8 cellular contexts compared by ENCODE assay signal in genomic region chr16:23434380-23434779, GRCh38. TPM values are rescaled to one million over a fixed set of nuclear protein-coding genes. Genes with fewer than 3 reads are reported as not detected.
DNase-seq lines count a peak whose midpoint lies in the region; ATAC-seq, FAIRE-seq and TF ChIP-seq lines count a peak whose summit lies in the region.

No MANE protein-coding gene starts in this region.

- H3K4me1 ChIP-seq in pancreas = peaks cover 0 to 22% (median 0%) of the 10 kb centered on the region in 3 donors

- peak; percentile 69 for DNase-seq in AG10803 (ENCODE audit: low read depth)
- DNase-seq in NCI-H187 (lab: John Stamatoyannopoulos, UW) = peak; percentile 1 to 17
- peak; percentile 70 for DNase-seq in SW480 (ENCODE audit: low spot score)
- DNase-seq in fibroblast of the aortic adventitia (ENCODE audit: low read depth) = peak; percentile 85
- DNase-seq in pancreas = peak in 2 of 6 donors; percentile 20 to 50

- H3K9me3 ChIP-seq in pancreas = no peaks in the 10 kb centered on the region

- H3K27me3 ChIP-seq in pancreas = no peaks in the 10 kb centered on the region

- peak; percentile 41 for FAIRE-seq in pancreas (lab: Jason Lieb, UNC)

- peaks cover 0 to 25% (median 4%) of the 10 kb centered on the region in 3 donors for H3K36me3 ChIP-seq in pancreas

- intact Hi-C loops in pancreas (cut with DNase I) = loop anchor here (5.0 to 10.0 kb wide), 3 partner anchors 250 to 257 kb away; partner anchors contain the start of gene SCNN1G (in 2 of the 3)

- ATAC-seq in pancreas = peak; percentile 76 to 88 (median 83)
- ATAC-seq in HG03139 (IDR thresholded peaks at IDR 0.05; ENCODE audit: unreplicated experiment) = no peak
- no peak for ATAC-seq in GM18870 (IDR thresholded peaks at IDR 0.05; ENCODE audit: unreplicated experiment)

- no peak overlapping the region for H3K27ac ChIP-seq in pancreas

- 11 to 13% methylated on average over 6 of the region's 6 CpGs for WGBS in pancreas, 2 donors

- no peak overlapping the region for H3K4me3 ChIP-seq in AG10803 (ENCODE audit: low read length)
- H3K4me3 ChIP-seq in fibroblast of the aortic adventitia (ENCODE audit: low read depth, low read length) = no peak overlapping the region
- no peak overlapping the region for H3K4me3 ChIP-seq in pancreas

- TF ChIP-seq CTCF in AG10803 (conservative IDR thresholded peaks at IDR 0.05; ENCODE audit: low read length) (peak; percentile 92), GM12801 (IDR thresholded peaks at IDR 0.05; ENCODE audit: extremely low read depth, insufficient read length) (peak; percentile 42), fibroblast of the aortic adventitia (IDR thresholded peaks at IDR 0.05; ENCODE audit: insufficient read depth, low read length) (peak; percentile 86), pancreas (IDR thresholded peaks at IDR 0.05) (peak; percentile 78 to 87 (median 81))

RNA-seq across cellular contexts. Expression of gene COG7, which starts 18.6 kb away (rescaled TPM):
- total RNA-seq in fibroblast of the aortic adventitia (ENCODE audit: low replicate concordance) (10.2 and 18.9 TPM in 2 replicates), pancreas (10 to 100 TPM in 1 of 6 donors, 1 to 10 TPM in 5; 5.9 to 13.6 (median 8.0) TPM)
- polyA plus RNA-seq in pancreas = 10 to 100 TPM; 21.8 to 34.0 TPM

Comparison
In these comparisons a context has a peak if more than half of its experiments do, and no peak if none do; other contexts are left out.
1. CTCF ChIP-seq: peak in every context shown above with its lines; median percentile 92 in AG10803; 86 in fibroblast of the aortic adventitia; 81 in pancreas; 42 in GM12801.
2. ATAC-seq: peak in pancreas (4 of 4); none in HG03139 (single experiment) and GM18870 (single experiment).